In genomic region chr3:31196881-31197364, GRCh38 we compare ENCODE assay signal across 12 cellular contexts.
DNase-seq lines count a peak whose midpoint lies in the region; ATAC-seq and TF ChIP-seq lines count a peak whose summit lies in the region.
"Had no signal": no experiment of that assay in that cellular context is flagged by ENCODE, and none has a peak within 500 bp of the region (broad histone marks: within the 10 kb centered on the region; RNA-seq: fewer than 3 reads in every experiment).

No MANE protein-coding gene starts in this region.

- intact Hi-C loops in prostate gland (cut with DNase I) = no loop called here

- peaks cover 0 to 7% (median 0%) of the 10 kb centered on the region in 3 donors for H3K4me1 ChIP-seq in gastroesophageal sphincter
- no peaks in the 10 kb centered on the region for H3K4me1 ChIP-seq in prostate gland (replicated peaks)
- H3K4me1 ChIP-seq: HAP-1, spleen had no signal

- H3K27ac ChIP-seq in gastroesophageal sphincter = peak overlapping the region in 3 of 4 donors; percentile 2 to 29 (median 19)
- H3K27ac ChIP-seq in prostate gland = no peak overlapping the region
- H3K27ac ChIP-seq in substantia nigra (ENCODE audit: low read depth, low read length, poor library complexity, severe bottlenecking) = no peak overlapping the region
- H3K27ac ChIP-seq: spleen had no signal

- no peak overlapping the region for H3K4me3 ChIP-seq in gastroesophageal sphincter
- H3K4me3 ChIP-seq in prostate gland = no peak overlapping the region
- H3K4me3 ChIP-seq: HAP-1, spleen had no signal

- 49 to 58% methylated on average over 7 of the region's 7 CpGs for WGBS in gastroesophageal sphincter (ENCODE audit: low coverage in 1 of 2), 2 donors
- WGBS in prostate gland = 28% methylated on average over 7 of the region's 7 CpGs

- H3K27me3 ChIP-seq in gastroesophageal sphincter = no peaks in the 10 kb centered on the region
- no peaks in the 10 kb centered on the region for H3K27me3 ChIP-seq in prostate gland (replicated peaks; ENCODE audit: insufficient read depth)
- H3K27me3 ChIP-seq: spleen had no signal

- DNase-seq in ELF-1 (ENCODE audit: low read depth, low spot score) (peak; percentile 29), amniotic epithelial cell (ENCODE audit: low read depth) (peak; percentile 84), prostate gland (ENCODE audit: low spot score) (peak; percentile 57), substantia nigra (lab: John Stamatoyannopoulos, UW) (no peak), GM19240 (ENCODE audit: insufficient read length, low spot score) (no peak)
- DNase-seq in activated CD4-positive, alpha-beta T cell treated with anti-CD3 and anti-CD28 coated beads for 48 hours = no peak
- DNase-seq: activated CD4-positive, alpha-beta memory T cell treated with anti-CD3 and anti-CD28 coated beads, Interleukin-2, amount 10 ng/mL, durations not matched to agents 7 days and 5 days; NCI-H2081; spleen had no signal

- no peak for TF ChIP-seq CTCF in gastroesophageal sphincter (IDR thresholded peaks at IDR 0.05)
- no peak for TF ChIP-seq CTCF in prostate gland (IDR thresholded peaks at IDR 0.05)

- no peak for TF ChIP-seq POLR2A in gastroesophageal sphincter (IDR thresholded peaks at IDR 0.05)
- no peak for TF ChIP-seq POLR2A in prostate gland (IDR thresholded peaks at IDR 0.05)

- no peak for TF ChIP-seq EP300 in gastroesophageal sphincter (IDR thresholded peaks at IDR 0.05)

- H3K9me3 ChIP-seq in gastroesophageal sphincter = no peaks in the 10 kb centered on the region
- H3K9me3 ChIP-seq in prostate gland = no peaks in the 10 kb centered on the region
- H3K9me3 ChIP-seq: HAP-1, spleen had no signal

- H3K36me3 ChIP-seq in gastroesophageal sphincter = no peaks in the 10 kb centered on the region
- H3K36me3 ChIP-seq in prostate gland = no peaks in the 10 kb centered on the region
- H3K36me3 ChIP-seq: HAP-1, spleen had no signal

- ATAC-seq in gastroesophageal sphincter = peak; percentile 77
- ATAC-seq in GM19328 (IDR thresholded peaks at IDR 0.05; ENCODE audit: unreplicated experiment) = no peak

Comparison
In these comparisons a context has a peak if more than half of its experiments do, and no peak if none do; other contexts are left out.
1. DNase-seq: peak in ELF-1 (single experiment), amniotic epithelial cell (single experiment) and prostate gland (single experiment); none in substantia nigra (0 of 49), activated CD4-positive, alpha-beta T cell treated with anti-CD3 and anti-CD28 coated beads for 48 hours (single experiment) and GM19240 (single experiment).
2. H3K27ac ChIP-seq: peak in gastroesophageal sphincter (3 of 4); none in prostate gland (0 of 2) and substantia nigra (single experiment).